10 cellular contexts compared by ENCODE assay signal in genomic region chr1:26372611-26373010, GRCh38. TPM values are rescaled to one million over a fixed set of nuclear protein-coding genes. Genes with fewer than 3 reads are reported as not detected.
DNase-seq lines count a peak whose midpoint lies in the region; ATAC-seq, FAIRE-seq and TF ChIP-seq lines count a peak whose summit lies in the region.
"Not testable (repeated sequence)": the region's sequence is repeated elsewhere in the genome, so short reads cannot be mapped to it uniquely, and the experiment has no call there.
"Had no signal": no experiment of that assay in that cellular context is flagged by ENCODE, and none has a peak within 500 bp of the region (broad histone marks: within the 10 kb centered on the region; RNA-seq: fewer than 3 reads in every experiment).

Gene ZNF683, minus strand, starts transcription at chr1:26372750. Its CDS starts 4,179 bp downstream, at chr1:26368571.

- not testable (repeated sequence) for TF ChIP-seq POLR2A in testis (IDR thresholded peaks at IDR 0.05)

- ATAC-seq in activated naive CD4-positive, alpha-beta T cell treated with anti-CD3 and anti-CD28 coated beads, Interleukin-2, amount 50 U/mL, for 72 hours; naive thymus-derived CD8-positive, alpha-beta T cell: not testable (repeated sequence)

- not testable (repeated sequence) for H3K36me3 ChIP-seq in BLaER1 treated with 17β-estradiol and CSF1 and Interleukin-3, amounts not matched to agents 10 nM and 100 nM; effector memory CD4-positive, alpha-beta T cell (ENCODE audit: control insufficient read depth, insufficient read depth, low read length); testis (ENCODE audit: low read depth, missing control alignments)

- H3K4me3 Mint-ChIP-seq in T-helper 2 cell treated with Interferon-gamma antibody and Interleukin-4, amounts not matched to agents 5 μg/mL and 100 μg/mL, for 36 hours = peak within 1 kb of the TSS; percentile 71
- not testable (repeated sequence) for H3K4me3 Mint-ChIP-seq in activated T-cell treated with anti-CD3 and anti-CD28 coated beads, Interleukin-2, amount 50 U/mL, for 24 hours
- peak within 1 kb of the TSS; percentile 17 to 80 (median 61) for H3K4me3 Mint-ChIP-seq in naive thymus-derived CD8-positive, alpha-beta T cell

- not testable (repeated sequence) for H4K20me1 ChIP-seq in BLaER1 treated with 17β-estradiol and CSF1 and Interleukin-3, amounts not matched to agents 10 nM and 100 nM

- not testable (repeated sequence) for TF ChIP-seq CTCF in testis (IDR thresholded peaks at IDR 0.05)

- not testable (repeated sequence) for H3K27me3 Mint-ChIP-seq in T-helper 2 cell treated with Interferon-gamma antibody and Interleukin-4, amounts not matched to agents 5 μg/mL and 100 μg/mL, for 36 hours (ENCODE audit: low read depth); activated T-cell treated with anti-CD3 and anti-CD28 coated beads, Interleukin-2, amount 50 U/mL, for 24 hours; naive thymus-derived CD8-positive, alpha-beta T cell

- peaks cover 13% of the 10 kb centered on the region for H3K36me3 Mint-ChIP-seq in T-helper 2 cell treated with Interferon-gamma antibody and Interleukin-4, amounts not matched to agents 5 μg/mL and 100 μg/mL, for 36 hours (ENCODE audit: low read depth)
- H3K36me3 Mint-ChIP-seq in activated T-cell treated with anti-CD3 and anti-CD28 coated beads, Interleukin-2, amount 50 U/mL, for 24 hours (ENCODE audit: low read depth); activated naive CD4-positive, alpha-beta T cell treated with anti-CD3 and anti-CD28 coated beads, Interleukin-2, amount 50 U/mL, for 72 hours; naive thymus-derived CD8-positive, alpha-beta T cell: not testable (repeated sequence)

- peaks cover 29 to 81% (median 61%) of the 10 kb centered on the region in 10 experiments for H3K4me1 ChIP-seq in BLaER1 treated with 17β-estradiol and CSF1 and Interleukin-3, amounts not matched to agents 10 nM and 100 nM
- peaks cover 82% of the 10 kb centered on the region for H3K4me1 ChIP-seq in effector memory CD4-positive, alpha-beta T cell (ENCODE audit: control insufficient read depth, insufficient read depth, low read length, poor library complexity, severe bottlenecking)
- H3K4me1 ChIP-seq in testis = not testable (repeated sequence)

- H3K9me3 ChIP-seq in BLaER1 treated with 17β-estradiol and CSF1 and Interleukin-3, amounts not matched to agents 10 nM and 100 nM (replicated peaks in 1 of 11); effector memory CD4-positive, alpha-beta T cell (ENCODE audit: control insufficient read depth, low read length); testis: not testable (repeated sequence)

- peak within 1 kb of the TSS in 1 of 11 experiments; percentile 15; a peak in 2 of 22 replicates for H3K9ac ChIP-seq in BLaER1 treated with 17β-estradiol and CSF1 and Interleukin-3, amounts not matched to agents 10 nM and 100 nM

- peak; percentile 80 for FAIRE-seq in HTR-8/SVneo (lab: Jason Lieb, UNC)

- H3K4me2 ChIP-seq in BLaER1 treated with 17β-estradiol and CSF1 and Interleukin-3, amounts not matched to agents 10 nM and 100 nM = peak within 1 kb of the TSS; percentile 20 to 82 (median 47); a peak in 21 of 22 replicates

- H3K27ac Mint-ChIP-seq in T-helper 2 cell treated with Interferon-gamma antibody and Interleukin-4, amounts not matched to agents 5 μg/mL and 100 μg/mL, for 36 hours = peak within 1 kb of the TSS; percentile 94
- H3K27ac Mint-ChIP-seq in activated T-cell treated with anti-CD3 and anti-CD28 coated beads, Interleukin-2, amount 50 U/mL, for 24 hours = peak within 1 kb of the TSS; percentile 63
- peak within 1 kb of the TSS; percentile 63 to 84 for H3K27ac Mint-ChIP-seq in activated naive CD4-positive, alpha-beta T cell treated with anti-CD3 and anti-CD28 coated beads, Interleukin-2, amount 50 U/mL, for 72 hours
- peak within 1 kb of the TSS; percentile 36 to 88 (median 69) for H3K27ac Mint-ChIP-seq in naive thymus-derived CD8-positive, alpha-beta T cell

- not testable (repeated sequence) for H3K27me3 ChIP-seq in BLaER1 treated with 17β-estradiol and CSF1 and Interleukin-3, amounts not matched to agents 10 nM and 100 nM; effector memory CD4-positive, alpha-beta T cell (replicated peaks; ENCODE audit: control insufficient read depth, insufficient read depth, low read length, poor library complexity, severe bottlenecking); testis

- POLR2A ChIA-PET in naive thymus-derived CD8-positive, alpha-beta T cell (lab: Charles Lee) = interaction anchor here (9.2 kb wide), 1 partner anchor 11 kb away, joined by 75 read pairs; no protein-coding TSS in a partner anchor

- not testable (repeated sequence) for DNase-seq in HTR-8/SVneo (ENCODE audit: insufficient read length, low spot score); T-helper 2 cell treated with Interferon-gamma antibody and Interleukin-4, amounts not matched to agents 5 μg/mL and 100 μg/mL, for 36 hours (ENCODE audit: low spot score); activated T-cell treated with anti-CD3 and anti-CD28 coated beads, Interleukin-2, amount 50 U/mL, for 24 hours; activated naive CD4-positive, alpha-beta T cell treated with anti-CD3 and anti-CD28 coated beads, Interleukin-2, amount 50 U/mL, for 72 hours (ENCODE audit: low spot score in 2 of 2); effector memory CD4-positive, alpha-beta T cell; naive thymus-derived CD8-positive, alpha-beta T cell; testis

- 71 to 96% methylated on average over 2 to 3 of the region's 3 CpGs for WGBS in testis, 2 donors

- H3K9me3 Mint-ChIP-seq in T-helper 2 cell treated with Interferon-gamma antibody and Interleukin-4, amounts not matched to agents 5 μg/mL and 100 μg/mL, for 36 hours = peaks cover 12% of the 10 kb centered on the region
- not testable (repeated sequence) for H3K9me3 Mint-ChIP-seq in activated T-cell treated with anti-CD3 and anti-CD28 coated beads, Interleukin-2, amount 50 U/mL, for 24 hours; activated naive CD4-positive, alpha-beta T cell treated with anti-CD3 and anti-CD28 coated beads, Interleukin-2, amount 50 U/mL, for 72 hours; naive thymus-derived CD8-positive, alpha-beta T cell

- peak within 1 kb of the TSS in 6 of 11 experiments; percentile 14 to 52 (median 28); a peak in 7 of 22 replicates for H3K27ac ChIP-seq in BLaER1 treated with 17β-estradiol and CSF1 and Interleukin-3, amounts not matched to agents 10 nM and 100 nM
- H3K27ac ChIP-seq in effector memory CD4-positive, alpha-beta T cell (ENCODE audit: insufficient read depth, low read length, poor library complexity, severe bottlenecking) = peak within 1 kb of the TSS; percentile 29
- not testable (repeated sequence) for H3K27ac ChIP-seq in testis

- intact Hi-C loops in testis (cut with DNase I; ENCODE audit: low total_unique reads) = not testable (repeated sequence)

- not testable (repeated sequence) for H3K4me3 ChIP-seq in BLaER1 treated with 17β-estradiol and CSF1 and Interleukin-3, amounts not matched to agents 10 nM and 100 nM; effector memory CD4-positive, alpha-beta T cell (ENCODE audit: insufficient read depth, low read depth, low read length, poor library complexity, severe bottlenecking); testis

- H3K4me1 Mint-ChIP-seq in T-helper 2 cell treated with Interferon-gamma antibody and Interleukin-4, amounts not matched to agents 5 μg/mL and 100 μg/mL, for 36 hours (ENCODE audit: low read depth) = peaks cover 64% of the 10 kb centered on the region
- peaks cover 79% of the 10 kb centered on the region for H3K4me1 Mint-ChIP-seq in activated T-cell treated with anti-CD3 and anti-CD28 coated beads, Interleukin-2, amount 50 U/mL, for 24 hours (ENCODE audit: low read depth)
- peaks cover 46 to 90% (median 86%) of the 10 kb centered on the region in 4 donors for H3K4me1 Mint-ChIP-seq in naive thymus-derived CD8-positive, alpha-beta T cell

RNA-seq across cellular contexts. Expression of gene ZNF683, which starts in this region (rescaled TPM):
- total RNA-seq in activated naive CD4-positive, alpha-beta T cell treated with anti-CD3 and anti-CD28 coated beads, Interleukin-2, amount 50 U/mL, for 72 hours = not detected
- total RNA-seq in naive thymus-derived CD8-positive, alpha-beta T cell = 1 to 10 TPM; 2.1 to 2.4 TPM
- polyA plus RNA-seq in naive thymus-derived CD8-positive, alpha-beta T cell = 1 to 10 TPM in 2 of 3 donors, under 1 TPM in 1; 0.42 to 6.3 (median 3.1) TPM
- total RNA-seq in testis = 10 to 100 TPM; 22.9 to 63.9 TPM
- 87.5 TPM for polyA plus RNA-seq in testis (ENCODE audit: insufficient read depth, low read depth, low replicate concordance)
- total RNA-seq: Daoy, HT1080 had no signal

Comparison
In these comparisons a context has a peak if more than half of its experiments do, and no peak if none do; other contexts are left out.
1. RNA of gene ZNF683 (total RNA-seq): 22.9 to 63.9 TPM in testis; 2.1 to 2.4 TPM in naive thymus-derived CD8-positive, alpha-beta T cell and not detected in activated naive CD4-positive, alpha-beta T cell treated with anti-CD3 and anti-CD28 coated beads, Interleukin-2, amount 50 U/mL, for 72 hours; every median in the first group is over 4 times any median in the second.
2. RNA of gene ZNF683 (polyA plus RNA-seq): 87.5 TPM in testis (single experiment); 0.42 to 6.3 TPM in naive thymus-derived CD8-positive, alpha-beta T cell; every median in the first group is over 10 times any median in the second.
3. Peak in every context shown above with its lines, with median percentiles within 50 percentile points of each other: H3K27ac Mint-ChIP-seq.